In genomic region chr6:153167026-153167891, GRCh38 we compare ENCODE assay signal across 1 cellular context.
TF ChIP-seq lines count a peak whose summit lies in the region.

No MANE protein-coding gene starts in this region.

TF ChIP-seq in GM23338, 12 proteins besides CTCF, POLR2A, EP300 and RAD21 (continued from another document):
- TF ChIP-seq ZNF462 (CRISPR knock-in tag; IDR thresholded peaks at IDR 0.05), result no peak
- TF ChIP-seq EZH2phosphoT487 (IDR thresholded peaks at IDR 0.05; ENCODE audit: unreplicated experiment), result no peak
